ENCODE assay signal across 8 cellular contexts in genomic region chr17:29591737-29592624, GRCh38. TPM values are rescaled to one million over a fixed set of nuclear protein-coding genes. Genes with fewer than 3 reads are reported as not detected.
A peak's percentile ranks its signal among the peaks of the same experiment; 100 is the strongest.
DNase-seq lines count a peak whose midpoint lies in the region; ATAC-seq and TF ChIP-seq lines count a peak whose summit lies in the region.

No MANE protein-coding gene starts in this region.

- ATAC-seq in HG02852 (IDR thresholded peaks at IDR 0.05; ENCODE audit: unreplicated experiment) (peak; percentile 29), left lobe of liver (peak; percentile 67), HG02610 (IDR thresholded peaks at IDR 0.05; ENCODE audit: unreplicated experiment) (no peak)

- DNase-seq in NCI-H524 treated with DMSO at 0.1 percent for 48 hours (lab: John Stamatoyannopoulos, UW): peak; percentile 87
- peak; percentile 90 for DNase-seq in activated CD4-positive, alpha-beta T cell treated with anti-CD3 and anti-CD28 coated beads for 48 hours
- peak; percentile 91 for DNase-seq in coronary artery (ENCODE audit: low spot score)
- DNase-seq in left lobe of liver (ENCODE audit: low spot score): peak; percentile 80
- DNase-seq in stimulated activated CD4-positive, alpha-beta T cell treated with anti-CD3 and anti-CD28 coated beads, Interleukin-2, amount 100 ng/mL, for 24 hours: peak; percentile 87 to 92

- peak overlapping the region; percentile 99 for H3K4me3 ChIP-seq in coronary artery

- TF ChIP-seq CTCF in C4-2B (conservative IDR thresholded peaks at IDR 0.05): peak; percentile 99
- peak; percentile 92 for TF ChIP-seq CTCF in coronary artery (IDR thresholded peaks at IDR 0.05)

- peak overlapping the region; percentile 89 for H3K27ac ChIP-seq in C4-2B
- peak overlapping the region; percentile 71 to 96 for H3K27ac ChIP-seq in coronary artery

RNA-seq across cellular contexts. Expression of gene ANKRD13B, which starts 1.0 kb away (rescaled TPM):
- 1.3 TPM for total RNA-seq in left lobe of liver

RNA-seq across cellular contexts. Expression of gene GIT1, which starts 2.5 kb away (rescaled TPM):
- 9.4 TPM for total RNA-seq in left lobe of liver

RNA-seq across cellular contexts. Expression of gene TP53I13, which starts 23.5 kb away (rescaled TPM):
- total RNA-seq in left lobe of liver: 84.2 TPM

RNA-seq across cellular contexts. Expression of gene ABHD15, which starts 25.1 kb away (rescaled TPM):
- total RNA-seq in left lobe of liver: 31.2 TPM

RNA-seq across cellular contexts. Expression of gene CORO6, which starts 30.7 kb away (rescaled TPM):
- total RNA-seq in left lobe of liver: 0.35 TPM
